In the genomic region with DNA sequence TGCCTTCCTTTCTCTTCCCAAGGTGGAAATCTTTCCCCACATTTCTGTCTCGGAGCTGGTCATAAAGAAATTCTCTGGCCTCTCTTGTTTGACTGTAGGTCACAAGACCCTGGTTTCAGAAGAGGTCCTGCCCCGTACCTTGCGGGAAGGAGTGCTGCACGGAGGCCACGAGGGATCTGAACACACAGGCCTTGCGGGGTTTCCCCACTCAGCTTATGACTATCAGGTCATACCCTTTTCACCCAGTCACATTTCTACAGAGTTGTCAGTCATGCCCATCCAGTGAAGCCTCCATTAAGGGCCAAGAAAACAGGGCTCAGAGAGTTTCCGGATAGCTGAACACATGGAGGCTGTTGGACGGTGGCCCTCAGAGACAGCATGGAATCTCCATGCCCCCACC, we compare ENCODE assay signal across 25 cellular contexts.
DNase-seq lines count a peak whose midpoint lies in the region; ATAC-seq and TF ChIP-seq lines count a peak whose summit lies in the region.
"Had no signal": no experiment of that assay in that cellular context is flagged by ENCODE, and none has a peak within 500 bp of the region (broad histone marks: within the 10 kb centered on the region; RNA-seq: fewer than 3 reads in every experiment).

No MANE protein-coding gene starts in this region.

- no peaks in the 10 kb centered on the region for H3K27me3 Mint-ChIP-seq in activated naive CD8-positive, alpha-beta T cell
- no peaks in the 10 kb centered on the region for H3K27me3 Mint-ChIP-seq in activated naive CD8-positive, alpha-beta T cell treated with anti-CD3 and anti-CD28 coated beads, Interleukin-2, amount 50 U/mL, for 24 hours
- H3K27me3 Mint-ChIP-seq in stimulated activated naive CD8-positive, alpha-beta T cell treated with anti-CD3 and anti-CD28 coated beads, Interleukin-15, amount 100 ng/mL, for 72 hours: no peaks in the 10 kb centered on the region
- H3K27me3 Mint-ChIP-seq: CD4-positive, alpha-beta memory T cell; IgD-negative memory B cell; stimulated activated naive CD8-positive, alpha-beta T cell treated with anti-CD3 and anti-CD28 coated beads, Interleukin-15, Interleukin-2, amounts not matched to agents 100 ng/mL and 50 ng/mL, for 24 hours had no signal

- peaks cover 8% of the 10 kb centered on the region for H3K4me1 ChIP-seq in OCI-LY3 (ENCODE audit: low read length)

- H3K36me3 Mint-ChIP-seq in activated naive CD8-positive, alpha-beta T cell: no peaks in the 10 kb centered on the region
- no peaks in the 10 kb centered on the region for H3K36me3 Mint-ChIP-seq in activated naive CD8-positive, alpha-beta T cell treated with anti-CD3 and anti-CD28 coated beads, Interleukin-2, amount 50 U/mL, for 24 hours (ENCODE audit: low read depth)
- H3K36me3 Mint-ChIP-seq: CD4-positive, alpha-beta memory T cell; IgD-negative memory B cell had no signal

- H2AFZ ChIP-seq in OCI-LY3 (ENCODE audit: low read depth, low read length): peak overlapping the region; percentile 78

- H3K36me3 ChIP-seq in OCI-LY3 (replicated peaks; ENCODE audit: low read depth, low read length): no peaks in the 10 kb centered on the region
- H3K36me3 ChIP-seq: heart left ventricle, left ventricle myocardium inferior, pancreas, sigmoid colon had no signal

- H3K79me2 ChIP-seq in OCI-LY3 (ENCODE audit: low read length): no peaks in the 10 kb centered on the region

- H3K27ac Mint-ChIP-seq in activated naive CD8-positive, alpha-beta T cell: peak overlapping the region; percentile 34
- no peak overlapping the region for H3K27ac Mint-ChIP-seq in activated naive CD8-positive, alpha-beta T cell treated with anti-CD3 and anti-CD28 coated beads, Interleukin-2, amount 50 U/mL, for 24 hours
- H3K27ac Mint-ChIP-seq in stimulated activated naive CD8-positive, alpha-beta T cell treated with anti-CD3 and anti-CD28 coated beads, Interleukin-15, amount 100 ng/mL, for 72 hours: no peak overlapping the region
- H3K27ac Mint-ChIP-seq: GM23338; IgD-negative memory B cell; nephron; stimulated activated naive CD8-positive, alpha-beta T cell treated with anti-CD3 and anti-CD28 coated beads, Interleukin-15, Interleukin-2, amounts not matched to agents 100 ng/mL and 50 ng/mL, for 24 hours had no signal

- H3K27me3 ChIP-seq in OCI-LY3 (ENCODE audit: low read depth, low read length): no peaks in the 10 kb centered on the region
- H3K27me3 ChIP-seq: dorsolateral prefrontal cortex, heart left ventricle, pancreas, sigmoid colon had no signal

- no peak overlapping the region for H3K27ac ChIP-seq in OCI-LY3 (ENCODE audit: low read length)
- H3K27ac ChIP-seq: left ventricle myocardium inferior, sigmoid colon had no signal

- no peak for TF ChIP-seq CTCF in OCI-LY3 (IDR thresholded peaks at IDR 0.05; ENCODE audit: low read depth, low read length)

- ATAC-seq in activated naive CD8-positive, alpha-beta T cell treated with anti-CD3 and anti-CD28 coated beads, Interleukin-2, amount 50 U/mL, for 24 hours: no peak
- peak; percentile 69 for ATAC-seq in GM19463 (IDR thresholded peaks at IDR 0.05; ENCODE audit: unreplicated experiment)
- ATAC-seq in stimulated activated naive CD8-positive, alpha-beta T cell treated with anti-CD3 and anti-CD28 coated beads, Interleukin-15, amount 100 ng/mL, for 72 hours: peak; percentile 66
- ATAC-seq: GM23338, heart left ventricle, pancreas had no signal

- H3K4me1 Mint-ChIP-seq in activated naive CD8-positive, alpha-beta T cell (ENCODE audit: low read depth): peaks cover 11% of the 10 kb centered on the region
- peaks cover 8% of the 10 kb centered on the region for H3K4me1 Mint-ChIP-seq in activated naive CD8-positive, alpha-beta T cell treated with anti-CD3 and anti-CD28 coated beads, Interleukin-2, amount 50 U/mL, for 24 hours
- H3K4me1 Mint-ChIP-seq in stimulated activated naive CD8-positive, alpha-beta T cell treated with anti-CD3 and anti-CD28 coated beads, Interleukin-15, amount 100 ng/mL, for 72 hours: peaks cover 22% of the 10 kb centered on the region
- H3K4me1 Mint-ChIP-seq: GM23338 had no signal

- H3K9me3 ChIP-seq in OCI-LY3 (ENCODE audit: insufficient read depth, low read length): no peaks in the 10 kb centered on the region
- H3K9me3 ChIP-seq: left ventricle myocardium inferior, pancreas, sigmoid colon had no signal

- no peaks in the 10 kb centered on the region for H3K9me3 Mint-ChIP-seq in activated naive CD8-positive, alpha-beta T cell (ENCODE audit: low read depth)
- H3K9me3 Mint-ChIP-seq in activated naive CD8-positive, alpha-beta T cell treated with anti-CD3 and anti-CD28 coated beads, Interleukin-2, amount 50 U/mL, for 24 hours: no peaks in the 10 kb centered on the region
- no peaks in the 10 kb centered on the region for H3K9me3 Mint-ChIP-seq in stimulated activated naive CD8-positive, alpha-beta T cell treated with anti-CD3 and anti-CD28 coated beads, Interleukin-15, amount 100 ng/mL, for 72 hours
- H3K9me3 Mint-ChIP-seq: stimulated activated naive CD8-positive, alpha-beta T cell treated with anti-CD3 and anti-CD28 coated beads, Interleukin-15, Interleukin-2, amounts not matched to agents 100 ng/mL and 50 ng/mL, for 24 hours had no signal

- H3K4me3 Mint-ChIP-seq in activated naive CD8-positive, alpha-beta T cell: no peak overlapping the region
- no peak overlapping the region for H3K4me3 Mint-ChIP-seq in activated naive CD8-positive, alpha-beta T cell treated with anti-CD3 and anti-CD28 coated beads, Interleukin-2, amount 50 U/mL, for 24 hours
- H3K4me3 Mint-ChIP-seq in stimulated activated naive CD8-positive, alpha-beta T cell treated with anti-CD3 and anti-CD28 coated beads, Interleukin-15, amount 100 ng/mL, for 72 hours: no peak overlapping the region
- H3K4me3 Mint-ChIP-seq: CD4-positive, alpha-beta memory T cell; GM23338; IgD-negative memory B cell; nephron; stimulated activated naive CD8-positive, alpha-beta T cell treated with anti-CD3 and anti-CD28 coated beads, Interleukin-15, Interleukin-2, amounts not matched to agents 100 ng/mL and 50 ng/mL, for 24 hours had no signal

- no peak overlapping the region for H3K4me3 ChIP-seq in OCI-LY3 (ENCODE audit: low read length)
- H3K4me3 ChIP-seq: dorsolateral prefrontal cortex, GM23338, heart left ventricle, left ventricle myocardium inferior, pancreas, sigmoid colon had no signal

- peak overlapping the region; percentile 10 for H3K4me2 ChIP-seq in OCI-LY3 (ENCODE audit: low read length)
- H3K4me2 ChIP-seq: GM23338 had no signal

- no peak overlapping the region for H3K9ac ChIP-seq in OCI-LY3 (ENCODE audit: low read length)

- DNase-seq in activated naive CD8-positive, alpha-beta T cell treated with anti-CD3 and anti-CD28 coated beads, Interleukin-2, amount 50 U/mL, for 24 hours: no peak
- no peak for DNase-seq in stimulated activated naive CD8-positive, alpha-beta T cell treated with anti-CD3 and anti-CD28 coated beads, Interleukin-15, amount 100 ng/mL, for 72 hours
- DNase-seq in NCI-H187 (lab: John Stamatoyannopoulos, UW) (no peak), GM19238 (ENCODE audit: insufficient read length, low spot score) (no peak), GOT3 (lab: John Stamatoyannopoulos, UW) (no peak)
- DNase-seq: activated gamma-delta T cell treated with Interleukin-2 at 50 U/mL for 16 hours; anterior cingulate cortex; caudate nucleus; CD4-positive, alpha-beta memory T cell; DMS153; dorsolateral prefrontal cortex; heart left ventricle; left ventricle myocardium inferior; NCI-H1417 treated with DMSO at 0.1 percent for 48 hours; NCI-H526; pancreas; sigmoid colon; trophoblast cell had no signal

- no peaks in the 10 kb centered on the region for H4K20me1 ChIP-seq in OCI-LY3 (ENCODE audit: insufficient read depth, low read length)
